1 cellular context compared by ENCODE assay signal in the genomic region with DNA sequence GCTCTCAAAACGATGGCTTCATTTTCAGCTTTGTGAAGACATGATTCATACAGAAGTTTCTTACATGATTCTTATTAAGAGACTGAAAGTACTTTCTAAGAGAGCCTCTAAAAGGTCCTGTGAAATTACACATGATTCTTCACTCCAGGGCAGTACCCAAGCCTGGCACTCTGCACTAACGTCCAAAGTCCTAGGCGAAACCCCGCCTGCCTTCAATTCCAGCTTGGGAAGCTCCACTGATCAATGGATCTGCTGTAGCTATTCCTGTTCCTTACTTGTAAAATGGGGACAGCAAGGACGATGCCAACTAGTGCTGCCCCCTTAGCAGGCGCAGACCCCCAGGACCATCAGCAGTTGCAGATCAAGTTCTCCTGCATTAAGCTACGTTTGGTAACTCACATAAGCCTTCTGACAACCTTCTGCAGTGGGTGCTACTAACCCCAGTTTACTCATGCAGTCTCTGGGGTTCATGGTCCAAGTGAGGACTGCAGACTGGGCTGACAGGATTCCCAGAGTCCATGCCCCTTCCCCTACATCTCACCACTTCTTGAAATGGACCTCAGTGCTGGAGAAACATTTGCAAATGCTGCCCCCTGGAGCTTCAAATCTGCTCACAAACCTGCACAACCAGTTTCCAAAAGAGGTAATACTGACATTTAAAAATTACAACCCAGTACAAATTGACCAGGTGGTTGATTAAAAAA.
TF ChIP-seq lines count a peak whose summit lies in the region.

No MANE protein-coding gene starts in this region.

TF ChIP-seq in HepG2, 621 proteins besides CTCF, POLR2A, EP300 and RAD21 (continued from another document):
- TF ChIP-seq PPARG (CRISPR knock-in tag; conservative IDR thresholded peaks at IDR 0.05) (peak; percentile 95), SALL1 (CRISPR knock-in tag; IDR thresholded peaks at IDR 0.05) (peak; percentile 51), HNF4A (CRISPR knock-in tag; IDR thresholded peaks at IDR 0.05) (peak; percentile 68), ZNF296 (CRISPR knock-in tag; conservative IDR thresholded peaks at IDR 0.05) (no peak), ZNF367 (CRISPR knock-in tag; IDR thresholded peaks at IDR 0.05; ENCODE audit: borderline replicate concordance) (no peak), SMAD1 (CRISPR knock-in tag; IDR thresholded peaks at IDR 0.05; ENCODE audit: borderline replicate concordance, low read depth) (no peak), SKI (IDR thresholded peaks at IDR 0.05; ENCODE audit: partially characterized antibody) (peak; percentile 50)
- TF ChIP-seq, protein P1, sequence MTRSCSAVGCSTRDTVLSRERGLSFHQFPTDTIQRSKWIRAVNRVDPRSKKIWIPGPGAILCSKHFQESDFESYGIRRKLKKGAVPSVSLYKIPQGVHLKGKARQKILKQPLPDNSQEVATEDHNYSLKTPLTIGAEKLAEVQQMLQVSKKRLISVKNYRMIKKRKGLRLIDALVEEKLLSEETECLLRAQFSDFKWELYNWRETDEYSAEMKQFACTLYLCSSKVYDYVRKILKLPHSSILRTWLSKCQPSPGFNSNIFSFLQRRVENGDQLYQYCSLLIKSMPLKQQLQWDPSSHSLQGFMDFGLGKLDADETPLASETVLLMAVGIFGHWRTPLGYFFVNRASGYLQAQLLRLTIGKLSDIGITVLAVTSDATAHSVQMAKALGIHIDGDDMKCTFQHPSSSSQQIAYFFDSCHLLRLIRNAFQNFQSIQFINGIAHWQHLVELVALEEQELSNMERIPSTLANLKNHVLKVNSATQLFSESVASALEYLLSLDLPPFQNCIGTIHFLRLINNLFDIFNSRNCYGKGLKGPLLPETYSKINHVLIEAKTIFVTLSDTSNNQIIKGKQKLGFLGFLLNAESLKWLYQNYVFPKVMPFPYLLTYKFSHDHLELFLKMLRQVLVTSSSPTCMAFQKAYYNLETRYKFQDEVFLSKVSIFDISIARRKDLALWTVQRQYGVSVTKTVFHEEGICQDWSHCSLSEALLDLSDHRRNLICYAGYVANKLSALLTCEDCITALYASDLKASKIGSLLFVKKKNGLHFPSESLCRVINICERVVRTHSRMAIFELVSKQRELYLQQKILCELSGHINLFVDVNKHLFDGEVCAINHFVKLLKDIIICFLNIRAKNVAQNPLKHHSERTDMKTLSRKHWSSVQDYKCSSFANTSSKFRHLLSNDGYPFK (CRISPR knock-in tag; IDR thresholded peaks at IDR 0.05; ENCODE audit: borderline replicate concordance): 0 out of 2 replicates have a peak, but pooled peaks have one; percentile 21
- TF ChIP-seq, protein P2, sequence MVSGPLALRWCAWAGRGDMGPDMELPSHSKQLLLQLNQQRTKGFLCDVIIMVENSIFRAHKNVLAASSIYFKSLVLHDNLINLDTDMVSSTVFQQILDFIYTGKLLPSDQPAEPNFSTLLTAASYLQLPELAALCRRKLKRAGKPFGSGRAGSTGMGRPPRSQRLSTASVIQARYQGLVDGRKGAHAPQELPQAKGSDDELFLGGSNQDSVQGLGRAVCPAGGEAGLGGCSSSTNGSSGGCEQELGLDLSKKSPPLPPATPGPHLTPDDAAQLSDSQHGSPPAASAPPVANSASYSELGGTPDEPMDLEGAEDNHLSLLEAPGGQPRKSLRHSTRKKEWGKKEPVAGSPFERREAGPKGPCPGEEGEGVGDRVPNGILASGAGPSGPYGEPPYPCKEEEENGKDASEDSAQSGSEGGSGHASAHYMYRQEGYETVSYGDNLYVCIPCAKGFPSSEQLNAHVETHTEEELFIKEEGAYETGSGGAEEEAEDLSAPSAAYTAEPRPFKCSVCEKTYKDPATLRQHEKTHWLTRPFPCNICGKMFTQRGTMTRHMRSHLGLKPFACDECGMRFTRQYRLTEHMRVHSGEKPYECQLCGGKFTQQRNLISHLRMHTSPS (CRISPR knock-in tag; IDR thresholded peaks at IDR 0.05; ENCODE audit: low read depth): peak; percentile 49; the same call in 1 of the 2 replicates
